9 cellular contexts compared by ENCODE assay signal in the genomic region with DNA sequence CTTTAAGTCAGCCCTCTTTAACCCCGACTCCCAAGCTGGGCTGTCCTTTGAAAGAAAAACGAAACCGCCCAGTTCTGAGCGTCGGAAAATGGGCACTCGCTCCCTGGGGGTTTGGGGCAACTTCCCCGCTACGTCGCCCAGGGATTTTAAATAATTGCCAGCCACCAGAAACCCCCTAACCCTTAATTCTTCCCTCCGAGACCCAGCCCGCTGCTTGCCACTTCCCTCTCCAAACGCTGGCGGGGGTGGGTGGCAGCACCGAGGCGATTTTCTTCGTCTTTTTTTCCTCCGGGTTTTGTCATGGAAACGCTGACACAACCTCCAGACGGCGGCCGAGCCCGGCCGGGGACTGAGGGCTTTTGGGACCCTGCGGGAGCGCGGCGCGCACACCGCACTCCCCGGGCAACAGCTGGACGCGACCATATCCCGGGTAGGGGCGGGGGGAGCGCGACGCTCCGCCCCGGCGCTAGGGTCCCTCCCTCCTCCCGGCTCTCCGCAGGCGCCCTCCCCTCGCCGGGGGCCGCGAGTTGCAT. TPM values are rescaled to one million over a fixed set of nuclear protein-coding genes. Genes with fewer than 3 reads are reported as not detected.
A peak's percentile ranks its signal among the peaks of the same experiment; 100 is the strongest.
DNase-seq lines count a peak whose midpoint lies in the region; ATAC-seq, FAIRE-seq and TF ChIP-seq lines count a peak whose summit lies in the region.
"Had no signal": no experiment of that assay in that cellular context is flagged by ENCODE, and none has a peak within 500 bp of the region (broad histone marks: within the 10 kb centered on the region; RNA-seq: fewer than 3 reads in every experiment).

CHST11 (plus strand) TSS at position 532 of the 533 bp plus-strand sequence.

- H3K9me3 Mint-ChIP-seq in WTC11, result no peaks in the 10 kb centered on the region

- peak within 1 kb of the TSS; percentile 97 for H3K4me3 Mint-ChIP-seq in WTC11

- 0 to 1% (median 1%) methylated on average over 39 to 47 of the region's 47 CpGs for WGBS in small intestine, 3 donors

- peak; percentile 75 for ATAC-seq in HG03045 (IDR thresholded peaks at IDR 0.05; ENCODE audit: unreplicated experiment)
- ATAC-seq in WTC11, result peak; percentile 82

- DNase-seq in NCI-H2081 (lab: John Stamatoyannopoulos, UW) (peak; percentile 57 to 62), NCI-H2081 treated with DMSO at 0.1 percent for 48 hours (lab: John Stamatoyannopoulos, UW) (no peak), NCI-H2196 (lab: John Stamatoyannopoulos, UW; ENCODE audit: unreplicated experiment) (peak; percentile 61), WTC11 (ENCODE audit: low spot score) (peak; percentile 93), bronchial epithelial cell (ENCODE audit: low read depth) (peak; percentile 68), iPS-NIHi7 (ENCODE audit: extremely low spot score) (peak; percentile 97), small intestine (peak; percentile 52)

- H3K4me1 ChIP-seq in small intestine (ENCODE audit: control insufficient read depth in 2 of 2, insufficient read depth in 1 of 2, low read depth in 1 of 2, low read length in 1 of 2), result peaks cover 0 to 4% of the 10 kb centered on the region in 2 donors

- TF ChIP-seq CTCF in WTC11 (IDR thresholded peaks at IDR 0.05) (no peak), bronchial epithelial cell (IDR thresholded peaks at IDR 0.05; ENCODE audit: insufficient read depth, low read length, severe bottlenecking) (peak; percentile 23)

- CTCF ChIA-PET in WTC11 (lab: Charles Lee), result interaction anchor here (1.0 to 2.9 kb wide), 4 partner anchors 11 to 112 kb away, joined by 3 to 29 read pairs (median 6); no protein-coding TSS in a partner anchor

- peak within 1 kb of the TSS; percentile 89 for H3K27ac Mint-ChIP-seq in WTC11

- POLR2A ChIA-PET in WTC11 (lab: Charles Lee), result interaction anchor here (1.1 kb wide), 1 partner anchor 42 kb away, joined by 3 read pairs; no protein-coding TSS in a partner anchor

- peaks cover 49% of the 10 kb centered on the region for H3K4me1 Mint-ChIP-seq in WTC11

- FAIRE-seq in bronchial epithelial cell (lab: Jason Lieb, UNC) (no peak), small intestine (lab: Jason Lieb, UNC) (no peak)
- FAIRE-seq: A204.1 had no signal

- H3K36me3 ChIP-seq in bronchial epithelial cell (ENCODE audit: control insufficient read depth, insufficient read depth, low read length) (no peaks in the 10 kb centered on the region), small intestine (ENCODE audit: control insufficient read depth in 2 of 2, insufficient read depth in 2 of 2, low read length in 2 of 2) (no peaks in the 10 kb centered on the region)

- H3K27me3 Mint-ChIP-seq in WTC11 (ENCODE audit: low read depth), result peaks cover 58% of the 10 kb centered on the region

- peak within 1 kb of the TSS; percentile 64 to 90 for H3K27ac ChIP-seq in small intestine (ENCODE audit: low read depth in 1 of 2, low read length in 1 of 2)

- peak within 1 kb of the TSS; percentile 79 for H3K4me3 ChIP-seq in bronchial epithelial cell (ENCODE audit: low read depth, low read length)
- H3K4me3 ChIP-seq in small intestine (ENCODE audit: low read depth in 1 of 2, low read length in 2 of 2), result peak within 1 kb of the TSS; percentile 74 to 95

- no peaks in the 10 kb centered on the region for H3K27me3 ChIP-seq in bronchial epithelial cell (ENCODE audit: control insufficient read depth, insufficient read depth, low read length)
- peaks cover 0 to 2% of the 10 kb centered on the region in 2 donors for H3K27me3 ChIP-seq in small intestine (ENCODE audit: control insufficient read depth in 2 of 2, insufficient read depth in 2 of 2, low read length in 2 of 2)

- no peaks in the 10 kb centered on the region for H3K9me3 ChIP-seq in small intestine (ENCODE audit: control insufficient read depth, low read depth)

- no peaks in the 10 kb centered on the region for H3K36me3 Mint-ChIP-seq in WTC11

TF ChIP-seq in WTC11, 78 proteins besides CTCF, POLR2A, EP300 and RAD21:
- peak; percentile 27; the same call in 1 of the 2 replicates for TF ChIP-seq ZNF423 (CRISPR knock-in tag; IDR thresholded peaks at IDR 0.05)
- no peak for TF ChIP-seq ZNF396 (CRISPR knock-in tag; IDR thresholded peaks at IDR 0.05; ENCODE audit: borderline replicate concordance)
- no peak for TF ChIP-seq ZNF416 (CRISPR knock-in tag; IDR thresholded peaks at IDR 0.05)
- TF ChIP-seq MYBL2 (CRISPR knock-in tag; IDR thresholded peaks at IDR 0.05), result 0 out of 2 replicates have a peak, but pooled peaks have one; percentile 56
- TF ChIP-seq, protein P1, sequence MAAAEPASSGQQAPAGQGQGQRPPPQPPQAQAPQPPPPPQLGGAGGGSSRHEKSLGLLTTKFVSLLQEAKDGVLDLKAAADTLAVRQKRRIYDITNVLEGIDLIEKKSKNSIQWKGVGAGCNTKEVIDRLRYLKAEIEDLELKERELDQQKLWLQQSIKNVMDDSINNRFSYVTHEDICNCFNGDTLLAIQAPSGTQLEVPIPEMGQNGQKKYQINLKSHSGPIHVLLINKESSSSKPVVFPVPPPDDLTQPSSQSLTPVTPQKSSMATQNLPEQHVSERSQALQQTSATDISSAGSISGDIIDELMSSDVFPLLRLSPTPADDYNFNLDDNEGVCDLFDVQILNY (CRISPR knock-in tag; IDR thresholded peaks at IDR 0.05), result peak; percentile 26; the same call in 1 of the 2 replicates
- TF ChIP-seq SP1 (CRISPR knock-in tag; conservative IDR thresholded peaks at IDR 0.05), result peak; percentile 84
- peak; percentile 48; the same call in 1 of the 2 replicates for TF ChIP-seq CREM (CRISPR knock-in tag; IDR thresholded peaks at IDR 0.05)
- TF ChIP-seq ETV6 (CRISPR knock-in tag; IDR thresholded peaks at IDR 0.05), result 0 out of 2 replicates have a peak, but pooled peaks have one; percentile 13
- TF ChIP-seq, protein P2, sequence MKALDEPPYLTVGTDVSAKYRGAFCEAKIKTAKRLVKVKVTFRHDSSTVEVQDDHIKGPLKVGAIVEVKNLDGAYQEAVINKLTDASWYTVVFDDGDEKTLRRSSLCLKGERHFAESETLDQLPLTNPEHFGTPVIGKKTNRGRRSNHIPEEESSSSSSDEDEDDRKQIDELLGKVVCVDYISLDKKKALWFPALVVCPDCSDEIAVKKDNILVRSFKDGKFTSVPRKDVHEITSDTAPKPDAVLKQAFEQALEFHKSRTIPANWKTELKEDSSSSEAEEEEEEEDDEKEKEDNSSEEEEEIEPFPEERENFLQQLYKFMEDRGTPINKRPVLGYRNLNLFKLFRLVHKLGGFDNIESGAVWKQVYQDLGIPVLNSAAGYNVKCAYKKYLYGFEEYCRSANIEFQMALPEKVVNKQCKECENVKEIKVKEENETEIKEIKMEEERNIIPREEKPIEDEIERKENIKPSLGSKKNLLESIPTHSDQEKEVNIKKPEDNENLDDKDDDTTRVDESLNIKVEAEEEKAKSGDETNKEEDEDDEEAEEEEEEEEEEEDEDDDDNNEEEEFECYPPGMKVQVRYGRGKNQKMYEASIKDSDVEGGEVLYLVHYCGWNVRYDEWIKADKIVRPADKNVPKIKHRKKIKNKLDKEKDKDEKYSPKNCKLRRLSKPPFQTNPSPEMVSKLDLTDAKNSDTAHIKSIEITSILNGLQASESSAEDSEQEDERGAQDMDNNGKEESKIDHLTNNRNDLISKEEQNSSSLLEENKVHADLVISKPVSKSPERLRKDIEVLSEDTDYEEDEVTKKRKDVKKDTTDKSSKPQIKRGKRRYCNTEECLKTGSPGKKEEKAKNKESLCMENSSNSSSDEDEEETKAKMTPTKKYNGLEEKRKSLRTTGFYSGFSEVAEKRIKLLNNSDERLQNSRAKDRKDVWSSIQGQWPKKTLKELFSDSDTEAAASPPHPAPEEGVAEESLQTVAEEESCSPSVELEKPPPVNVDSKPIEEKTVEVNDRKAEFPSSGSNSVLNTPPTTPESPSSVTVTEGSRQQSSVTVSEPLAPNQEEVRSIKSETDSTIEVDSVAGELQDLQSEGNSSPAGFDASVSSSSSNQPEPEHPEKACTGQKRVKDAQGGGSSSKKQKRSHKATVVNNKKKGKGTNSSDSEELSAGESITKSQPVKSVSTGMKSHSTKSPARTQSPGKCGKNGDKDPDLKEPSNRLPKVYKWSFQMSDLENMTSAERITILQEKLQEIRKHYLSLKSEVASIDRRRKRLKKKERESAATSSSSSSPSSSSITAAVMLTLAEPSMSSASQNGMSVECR (CRISPR knock-in tag; IDR thresholded peaks at IDR 0.05; ENCODE audit: borderline replicate concordance), result no peak; the same call in 1 of the 2 replicates
- 0 out of 2 replicates have a peak, but pooled peaks have one; percentile 33 for TF ChIP-seq ZBTB43 (CRISPR knock-in tag; IDR thresholded peaks at IDR 0.05)
- TF ChIP-seq ELF4 (CRISPR knock-in tag; IDR thresholded peaks at IDR 0.05; ENCODE audit: low read depth), result 0 out of 2 replicates have a peak, but pooled peaks have one; percentile 19

RNA-seq across cellular contexts. Expression of gene CHST11, which starts in this region (rescaled TPM):
- total RNA-seq in WTC11 (2021) (20.4 to 24.2 TPM (median 23.2 TPM) in 3 replicates), bronchial epithelial cell (4.2 and 7.9 TPM in 2 replicates)
- polyA plus RNA-seq in small intestine, result 1 to 10 TPM in 2 of 3 donors, under 1 TPM in 1; 0.89 to 2.9 (median 1.1) TPM
